ENCODE assay signal across 1 cellular context in the genomic region with DNA sequence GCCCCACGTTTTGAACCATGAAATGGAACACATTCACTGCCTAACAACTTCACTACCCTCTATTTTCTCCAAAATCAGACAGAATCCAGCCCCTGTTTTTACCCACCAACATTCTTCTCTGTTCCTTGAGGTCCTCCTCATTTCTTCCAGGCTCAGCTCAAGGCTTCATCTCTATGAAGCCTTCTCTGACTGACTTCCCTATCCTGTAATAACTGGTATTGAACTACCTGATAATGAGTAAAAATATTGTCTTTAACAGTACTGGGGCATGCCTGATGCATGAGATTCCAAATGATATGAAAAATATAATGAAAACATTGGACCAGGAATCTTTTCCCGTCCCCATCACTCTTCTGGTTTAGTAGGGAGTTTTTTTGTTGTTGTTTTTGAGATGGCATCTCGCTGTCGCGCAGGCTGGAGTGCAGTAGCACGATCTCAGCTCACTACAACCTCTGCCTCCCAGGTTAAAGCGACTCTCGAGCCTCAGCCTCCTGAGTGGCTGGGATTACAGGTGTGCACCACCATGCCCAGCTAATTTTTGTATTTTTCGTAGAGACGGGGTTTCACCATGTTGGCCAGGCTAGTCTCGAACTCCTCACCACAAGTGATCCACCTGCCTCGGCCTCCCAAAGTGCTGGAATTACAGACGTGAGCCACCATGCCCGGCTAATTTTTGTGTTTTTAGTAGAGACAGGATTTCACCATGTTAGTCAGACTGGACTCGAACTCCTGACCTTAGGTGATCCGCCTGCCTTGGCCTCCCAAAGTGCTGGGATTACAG.
TF ChIP-seq lines count a peak whose summit lies in the region.

No MANE protein-coding gene starts in this region.

TF ChIP-seq in K562, 482 proteins besides CTCF, POLR2A, EP300 and RAD21:
- 0 out of 2 replicates have a peak, but pooled peaks have one; percentile 4 for TF ChIP-seq PHF8 (IDR thresholded peaks at IDR 0.05; ENCODE audit: borderline replicate concordance, low read length)
- TF ChIP-seq, protein P1, sequence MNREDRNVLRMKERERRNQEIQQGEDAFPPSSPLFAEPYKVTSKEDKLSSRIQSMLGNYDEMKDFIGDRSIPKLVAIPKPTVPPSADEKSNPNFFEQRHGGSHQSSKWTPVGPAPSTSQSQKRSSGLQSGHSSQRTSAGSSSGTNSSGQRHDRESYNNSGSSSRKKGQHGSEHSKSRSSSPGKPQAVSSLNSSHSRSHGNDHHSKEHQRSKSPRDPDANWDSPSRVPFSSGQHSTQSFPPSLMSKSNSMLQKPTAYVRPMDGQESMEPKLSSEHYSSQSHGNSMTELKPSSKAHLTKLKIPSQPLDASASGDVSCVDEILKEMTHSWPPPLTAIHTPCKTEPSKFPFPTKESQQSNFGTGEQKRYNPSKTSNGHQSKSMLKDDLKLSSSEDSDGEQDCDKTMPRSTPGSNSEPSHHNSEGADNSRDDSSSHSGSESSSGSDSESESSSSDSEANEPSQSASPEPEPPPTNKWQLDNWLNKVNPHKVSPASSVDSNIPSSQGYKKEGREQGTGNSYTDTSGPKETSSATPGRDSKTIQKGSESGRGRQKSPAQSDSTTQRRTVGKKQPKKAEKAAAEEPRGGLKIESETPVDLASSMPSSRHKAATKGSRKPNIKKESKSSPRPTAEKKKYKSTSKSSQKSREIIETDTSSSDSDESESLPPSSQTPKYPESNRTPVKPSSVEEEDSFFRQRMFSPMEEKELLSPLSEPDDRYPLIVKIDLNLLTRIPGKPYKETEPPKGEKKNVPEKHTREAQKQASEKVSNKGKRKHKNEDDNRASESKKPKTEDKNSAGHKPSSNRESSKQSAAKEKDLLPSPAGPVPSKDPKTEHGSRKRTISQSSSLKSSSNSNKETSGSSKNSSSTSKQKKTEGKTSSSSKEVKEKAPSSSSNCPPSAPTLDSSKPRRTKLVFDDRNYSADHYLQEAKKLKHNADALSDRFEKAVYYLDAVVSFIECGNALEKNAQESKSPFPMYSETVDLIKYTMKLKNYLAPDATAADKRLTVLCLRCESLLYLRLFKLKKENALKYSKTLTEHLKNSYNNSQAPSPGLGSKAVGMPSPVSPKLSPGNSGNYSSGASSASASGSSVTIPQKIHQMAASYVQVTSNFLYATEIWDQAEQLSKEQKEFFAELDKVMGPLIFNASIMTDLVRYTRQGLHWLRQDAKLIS (CRISPR knock-in tag; IDR thresholded peaks at IDR 0.05), result 0 out of 2 replicates have a peak, but pooled peaks have one; percentile 6
- TF ChIP-seq KAT7 (CRISPR knock-in tag; IDR thresholded peaks at IDR 0.05; ENCODE audit: borderline replicate concordance), result peak; percentile 69; the same call in 1 of the 2 replicates
- 0 out of 2 replicates have a peak, but pooled peaks have one; percentile 32 for TF ChIP-seq SMARCA5 (IDR thresholded peaks at IDR 0.05)
- TF ChIP-seq, protein P2, sequence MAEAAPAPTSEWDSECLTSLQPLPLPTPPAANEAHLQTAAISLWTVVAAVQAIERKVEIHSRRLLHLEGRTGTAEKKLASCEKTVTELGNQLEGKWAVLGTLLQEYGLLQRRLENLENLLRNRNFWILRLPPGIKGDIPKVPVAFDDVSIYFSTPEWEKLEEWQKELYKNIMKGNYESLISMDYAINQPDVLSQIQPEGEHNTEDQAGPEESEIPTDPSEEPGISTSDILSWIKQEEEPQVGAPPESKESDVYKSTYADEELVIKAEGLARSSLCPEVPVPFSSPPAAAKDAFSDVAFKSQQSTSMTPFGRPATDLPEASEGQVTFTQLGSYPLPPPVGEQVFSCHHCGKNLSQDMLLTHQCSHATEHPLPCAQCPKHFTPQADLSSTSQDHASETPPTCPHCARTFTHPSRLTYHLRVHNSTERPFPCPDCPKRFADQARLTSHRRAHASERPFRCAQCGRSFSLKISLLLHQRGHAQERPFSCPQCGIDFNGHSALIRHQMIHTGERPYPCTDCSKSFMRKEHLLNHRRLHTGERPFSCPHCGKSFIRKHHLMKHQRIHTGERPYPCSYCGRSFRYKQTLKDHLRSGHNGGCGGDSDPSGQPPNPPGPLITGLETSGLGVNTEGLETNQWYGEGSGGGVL (CRISPR knock-in tag; IDR thresholded peaks at IDR 0.05), result 0 out of 2 replicates have a peak, but pooled peaks have one; percentile 29
- TF ChIP-seq, protein P3, sequence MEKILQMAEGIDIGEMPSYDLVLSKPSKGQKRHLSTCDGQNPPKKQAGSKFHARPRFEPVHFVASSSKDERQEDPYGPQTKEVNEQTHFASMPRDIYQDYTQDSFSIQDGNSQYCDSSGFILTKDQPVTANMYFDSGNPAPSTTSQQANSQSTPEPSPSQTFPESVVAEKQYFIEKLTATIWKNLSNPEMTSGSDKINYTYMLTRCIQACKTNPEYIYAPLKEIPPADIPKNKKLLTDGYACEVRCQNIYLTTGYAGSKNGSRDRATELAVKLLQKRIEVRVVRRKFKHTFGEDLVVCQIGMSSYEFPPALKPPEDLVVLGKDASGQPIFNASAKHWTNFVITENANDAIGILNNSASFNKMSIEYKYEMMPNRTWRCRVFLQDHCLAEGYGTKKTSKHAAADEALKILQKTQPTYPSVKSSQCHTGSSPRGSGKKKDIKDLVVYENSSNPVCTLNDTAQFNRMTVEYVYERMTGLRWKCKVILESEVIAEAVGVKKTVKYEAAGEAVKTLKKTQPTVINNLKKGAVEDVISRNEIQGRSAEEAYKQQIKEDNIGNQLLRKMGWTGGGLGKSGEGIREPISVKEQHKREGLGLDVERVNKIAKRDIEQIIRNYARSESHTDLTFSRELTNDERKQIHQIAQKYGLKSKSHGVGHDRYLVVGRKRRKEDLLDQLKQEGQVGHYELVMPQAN (IDR thresholded peaks at IDR 0.05; ENCODE audit: borderline replicate concordance), result peak; percentile 56
- peak; percentile 31 for TF ChIP-seq CHD1 (IDR thresholded peaks at IDR 0.05; ENCODE audit: low read length)
- TF ChIP-seq GABPA (tag; conservative IDR thresholded peaks at IDR 0.05; ENCODE audit: low read depth), result 0 out of 2 replicates have a peak, but pooled peaks have one; percentile 22
- TF ChIP-seq LCOR (CRISPR knock-in tag; IDR thresholded peaks at IDR 0.05), result peak; percentile 41; the same call in 1 of the 2 replicates
- peak; percentile 23; the same call in 1 of the 2 replicates for TF ChIP-seq POLR2G (IDR thresholded peaks at IDR 0.05; ENCODE audit: low read depth, low read length)
- 0 out of 2 replicates have a peak, but pooled peaks have one; percentile 25 for TF ChIP-seq ELF2 (CRISPR knock-in tag; IDR thresholded peaks at IDR 0.05)
- peak; percentile 38 for TF ChIP-seq SAP30 (IDR thresholded peaks at IDR 0.05; ENCODE audit: borderline replicate concordance, insufficient read depth, low read depth, low read length, poor library complexity, severe bottlenecking)
- TF ChIP-seq BCOR (IDR thresholded peaks at IDR 0.05), result peak; percentile 60
- 0 out of 2 replicates have a peak, but pooled peaks have one; percentile 18 for TF ChIP-seq GTF2E2 (tag; IDR thresholded peaks at IDR 0.05)
- TF ChIP-seq NRF1 (conservative IDR thresholded peaks at IDR 0.05 in 1 of 2, IDR thresholded peaks at IDR 0.05 in 1 of 2), result peak in 1 of 2 experiments; percentile 18; a peak in 1 of 4 replicates
- TF ChIP-seq, protein P4, sequence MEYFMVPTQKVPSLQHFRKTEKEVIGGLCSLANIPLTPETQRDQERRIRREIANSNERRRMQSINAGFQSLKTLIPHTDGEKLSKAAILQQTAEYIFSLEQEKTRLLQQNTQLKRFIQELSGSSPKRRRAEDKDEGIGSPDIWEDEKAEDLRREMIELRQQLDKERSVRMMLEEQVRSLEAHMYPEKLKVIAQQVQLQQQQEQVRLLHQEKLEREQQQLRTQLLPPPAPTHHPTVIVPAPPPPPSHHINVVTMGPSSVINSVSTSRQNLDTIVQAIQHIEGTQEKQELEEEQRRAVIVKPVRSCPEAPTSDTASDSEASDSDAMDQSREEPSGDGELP (CRISPR knock-in tag; IDR thresholded peaks at IDR 0.05; ENCODE audit: borderline replicate concordance), result peak; percentile 17; the same call in 1 of the 2 replicates
- TF ChIP-seq RBFOX2 (IDR thresholded peaks at IDR 0.05; ENCODE audit: low read depth, low read length), result peak; percentile 12; the same call in 1 of the 2 replicates
- TF ChIP-seq KDM5B (IDR thresholded peaks at IDR 0.05; ENCODE audit: insufficient replicate concordance, low read depth, low read length), result peak; percentile 34
- 0 out of 2 replicates have a peak, but pooled peaks have one; percentile 17 for TF ChIP-seq ZNF436 (CRISPR knock-in tag; IDR thresholded peaks at IDR 0.05)
- TF ChIP-seq, protein P5, sequence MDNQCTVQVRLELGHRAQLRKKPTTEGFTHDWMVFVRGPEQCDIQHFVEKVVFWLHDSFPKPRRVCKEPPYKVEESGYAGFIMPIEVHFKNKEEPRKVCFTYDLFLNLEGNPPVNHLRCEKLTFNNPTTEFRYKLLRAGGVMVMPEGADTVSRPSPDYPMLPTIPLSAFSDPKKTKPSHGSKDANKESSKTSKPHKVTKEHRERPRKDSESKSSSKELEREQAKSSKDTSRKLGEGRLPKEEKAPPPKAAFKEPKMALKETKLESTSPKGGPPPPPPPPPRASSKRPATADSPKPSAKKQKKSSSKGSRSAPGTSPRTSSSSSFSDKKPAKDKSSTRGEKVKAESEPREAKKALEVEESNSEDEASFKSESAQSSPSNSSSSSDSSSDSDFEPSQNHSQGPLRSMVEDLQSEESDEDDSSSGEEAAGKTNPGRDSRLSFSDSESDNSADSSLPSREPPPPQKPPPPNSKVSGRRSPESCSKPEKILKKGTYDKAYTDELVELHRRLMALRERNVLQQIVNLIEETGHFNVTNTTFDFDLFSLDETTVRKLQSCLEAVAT (IDR thresholded peaks at IDR 0.05), result peak; percentile 81 to 92; a peak in 3 of 4 replicates
- 0 out of 2 replicates have a peak, but pooled peaks have one; percentile 42 for TF ChIP-seq ZKSCAN8 (CRISPR knock-in tag; IDR thresholded peaks at IDR 0.05)
- peak; percentile 23 for TF ChIP-seq POLR2B (IDR thresholded peaks at IDR 0.05; ENCODE audit: low read depth, partially characterized antibody)
- peak; percentile 18 for TF ChIP-seq HDAC3 (IDR thresholded peaks at IDR 0.05; ENCODE audit: borderline replicate concordance, partially characterized antibody)
TF ChIP-seq in K562: peak in this region for 23; not testable (repeated sequence) for 459.
